9 cellular contexts compared by ENCODE assay signal in the genomic region with DNA sequence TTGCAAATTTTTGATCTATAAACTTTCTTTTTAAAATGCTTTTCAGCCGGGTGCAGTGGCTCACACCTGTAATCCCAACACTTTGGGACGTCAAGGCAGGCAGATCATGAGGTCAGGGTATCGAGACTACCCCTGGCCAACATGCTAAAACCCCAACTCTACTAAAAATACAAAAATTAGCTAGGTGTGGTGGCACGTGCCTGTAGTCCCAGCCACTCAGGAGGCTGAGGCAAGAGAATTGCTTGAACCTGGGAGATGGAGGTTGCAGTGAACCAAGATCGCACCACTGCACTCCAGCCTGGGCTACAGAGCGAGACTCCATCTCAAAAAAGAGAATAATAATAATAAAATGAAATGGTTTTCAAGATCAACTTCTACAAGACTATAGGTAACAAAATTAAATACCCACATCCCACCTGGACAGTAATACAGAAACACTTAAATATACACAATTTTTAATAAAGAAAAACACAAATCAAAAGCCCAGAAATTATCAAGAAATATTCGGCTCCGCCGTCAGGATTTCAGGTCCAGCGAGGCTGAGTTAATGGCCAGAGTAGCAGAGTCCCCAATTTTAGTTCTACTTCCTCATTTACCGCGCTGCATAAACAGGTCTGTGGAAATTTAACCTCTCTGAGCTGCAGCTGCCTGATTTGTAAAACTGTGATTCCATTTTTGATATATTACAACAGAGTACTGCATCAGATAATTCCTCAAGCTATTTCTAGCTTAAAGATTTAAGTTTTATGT. TPM values are rescaled to one million over a fixed set of nuclear protein-coding genes. Genes with fewer than 3 reads are reported as not detected.
DNase-seq lines count a peak whose midpoint lies in the region; TF ChIP-seq lines count a peak whose summit lies in the region.
"Had no signal": no experiment of that assay in that cellular context is flagged by ENCODE, and none has a peak within 500 bp of the region (broad histone marks: within the 10 kb centered on the region; RNA-seq: fewer than 3 reads in every experiment).

No MANE protein-coding gene starts in this region.

- H3K79me2 ChIP-seq in SU-DHL-6 (ENCODE audit: insufficient read depth, low read length), result peaks cover 87% of the 10 kb centered on the region

- no peaks in the 10 kb centered on the region; the same call in 1 of the 2 replicates for H3K27me3 Mint-ChIP-seq in HFFc6 (ENCODE audit: insufficient read depth)

- H3K9me3 Mint-ChIP-seq in HFFc6, result no peaks in the 10 kb centered on the region; the same call in 1 of the 2 replicates

- H3K4me1 Mint-ChIP-seq in HFFc6 (ENCODE audit: low read depth), result peaks cover 73% of the 10 kb centered on the region

- H2AFZ ChIP-seq in SU-DHL-6 (ENCODE audit: low read depth, low read length, severe bottlenecking), result no peak overlapping the region

- in situ Hi-C loops in GM13976 (cut with MboI; ENCODE audit: low sequenced_read_pairs, unreplicated experiment), result no loop called here

- H3K27ac ChIP-seq in SU-DHL-6 (ENCODE audit: low read depth, low read length) (peak overlapping the region; percentile 83), testis (no peak overlapping the region), right atrium auricular region (no peak overlapping the region)
- H3K27ac ChIP-seq: SJSA1 had no signal

- peaks cover 17% of the 10 kb centered on the region for H3F3A ChIP-seq in SU-DHL-6 (ENCODE audit: insufficient read depth)

- H3K4me2 ChIP-seq in SU-DHL-6 (ENCODE audit: low read depth, low read length, poor library complexity, severe bottlenecking), result peak overlapping the region; percentile 83

- peak overlapping the region; percentile 74 for H3K9ac ChIP-seq in SU-DHL-6 (ENCODE audit: low read length)

- no peaks in the 10 kb centered on the region for H3K9me2 ChIP-seq in SU-DHL-6 (replicated peaks; ENCODE audit: insufficient read depth, low read length)

- TF ChIP-seq CTCF in GM13976 (IDR thresholded peaks at IDR 0.05; ENCODE audit: borderline replicate concordance, control extremely low read depth, extremely low read depth, insufficient read depth, missing control alignments) (no peak), HFFc6 (IDR thresholded peaks at IDR 0.05) (no peak), SU-DHL-6 (IDR thresholded peaks at IDR 0.05; ENCODE audit: insufficient read depth, low read length, poor library complexity, severe bottlenecking) (no peak), testis (IDR thresholded peaks at IDR 0.05) (no peak), right atrium auricular region (IDR thresholded peaks at IDR 0.05) (no peak)

- H3K4me3 ChIP-seq in SU-DHL-6 (ENCODE audit: insufficient read depth, low read length, poor library complexity, severe bottlenecking), result peak overlapping the region; percentile 78
- H3K4me3 ChIP-seq in mononuclear cell (ENCODE audit: low read length), result peak overlapping the region; percentile 99
- H3K4me3 ChIP-seq in testis, result no peak overlapping the region
- no peak overlapping the region for H3K4me3 ChIP-seq in right atrium auricular region
- H3K4me3 ChIP-seq: SJSA1 had no signal

- H4K20me1 ChIP-seq in SU-DHL-6 (ENCODE audit: low read depth, low read length), result no peaks in the 10 kb centered on the region

- DNase-seq in GM13976 (ENCODE audit: low spot score), result peak; percentile 31
- DNase-seq in HFFc6, result no peak
- no peak for DNase-seq in NCI-H82 (lab: John Stamatoyannopoulos, UW)
- no peak for DNase-seq in testis
- no peak for DNase-seq in right atrium auricular region (ENCODE audit: low spot score)
- no peak for DNase-seq in NCI-H526 treated with DMSO at 0.1 percent for 48 hours (lab: John Stamatoyannopoulos, UW)

- H3K4me1 ChIP-seq in mononuclear cell (ENCODE audit: insufficient read depth, low read length) (peaks cover 63% of the 10 kb centered on the region), testis (peaks cover 25% of the 10 kb centered on the region), right atrium auricular region (peaks cover 0 to 66% of the 10 kb centered on the region in 2 donors)

- intact Hi-C loops in testis (cut with DNase I; ENCODE audit: low total_unique reads), result no loop called here

- WGBS in testis, 2 donors, result 89 to 91% methylated on average over 12 of the region's 12 CpGs

- H3K4me3 Mint-ChIP-seq in HFFc6, result 0 out of 2 replicates have a peak overlapping the region, but pooled peaks have one; percentile 17

- peaks cover 43% of the 10 kb centered on the region for H3K36me3 Mint-ChIP-seq in HFFc6 (ENCODE audit: low read depth)

- H3K9me3 ChIP-seq in SU-DHL-6 (ENCODE audit: insufficient read depth, low read length) (no peaks in the 10 kb centered on the region), mononuclear cell (ENCODE audit: low read depth, low read length) (no peaks in the 10 kb centered on the region), testis (no peaks in the 10 kb centered on the region), right atrium auricular region (no peaks in the 10 kb centered on the region)
- H3K9me3 ChIP-seq: SJSA1 had no signal

- no peak for TF ChIP-seq POLR2A in testis (IDR thresholded peaks at IDR 0.05)

- H3K36me3 ChIP-seq in SU-DHL-6 (ENCODE audit: low read length) (peaks cover 15% of the 10 kb centered on the region), testis (ENCODE audit: low read depth, missing control alignments) (no peaks in the 10 kb centered on the region), right atrium auricular region (peaks cover 14% of the 10 kb centered on the region)

- H3K27me3 ChIP-seq in SU-DHL-6 (ENCODE audit: low read length), result no peaks in the 10 kb centered on the region
- H3K27me3 ChIP-seq in mononuclear cell (ENCODE audit: insufficient read depth, low read length), result no peaks in the 10 kb centered on the region
- no peaks in the 10 kb centered on the region for H3K27me3 ChIP-seq in testis
- H3K27me3 ChIP-seq in right atrium auricular region, result no peaks in the 10 kb centered on the region
- H3K27me3 ChIP-seq: SJSA1 had no signal

- H3K27ac Mint-ChIP-seq in HFFc6, result no peak overlapping the region

RNA-seq across cellular contexts. Expression of gene TUT7, which starts 4.0 kb away (rescaled TPM):
- total RNA-seq in HFFc6 (2021; fragmentation: NEBNext Ultra II Directional; extraction: Animal tissue kit (Norgen Biotek cat#: 25700)), result 10 to 100 TPM; 17.8 to 23.9 (median 19.2) TPM
- total RNA-seq in mononuclear cell (89.8 TPM), testis (10 to 100 TPM; 40.0 to 53.4 TPM), right atrium auricular region (10 to 100 TPM; 16.3 to 20.2 TPM)
- polyA plus RNA-seq in testis (ENCODE audit: insufficient read depth, low read depth, low replicate concordance), result 18.7 TPM

Comparison
In these comparisons a context has a peak if more than half of its experiments do, and no peak if none do; other contexts are left out.
1. H3K4me3 ChIP-seq: peak in SU-DHL-6 (single experiment) and mononuclear cell (single experiment); none in testis (0 of 2) and right atrium auricular region (0 of 2).